In the genomic region with DNA sequence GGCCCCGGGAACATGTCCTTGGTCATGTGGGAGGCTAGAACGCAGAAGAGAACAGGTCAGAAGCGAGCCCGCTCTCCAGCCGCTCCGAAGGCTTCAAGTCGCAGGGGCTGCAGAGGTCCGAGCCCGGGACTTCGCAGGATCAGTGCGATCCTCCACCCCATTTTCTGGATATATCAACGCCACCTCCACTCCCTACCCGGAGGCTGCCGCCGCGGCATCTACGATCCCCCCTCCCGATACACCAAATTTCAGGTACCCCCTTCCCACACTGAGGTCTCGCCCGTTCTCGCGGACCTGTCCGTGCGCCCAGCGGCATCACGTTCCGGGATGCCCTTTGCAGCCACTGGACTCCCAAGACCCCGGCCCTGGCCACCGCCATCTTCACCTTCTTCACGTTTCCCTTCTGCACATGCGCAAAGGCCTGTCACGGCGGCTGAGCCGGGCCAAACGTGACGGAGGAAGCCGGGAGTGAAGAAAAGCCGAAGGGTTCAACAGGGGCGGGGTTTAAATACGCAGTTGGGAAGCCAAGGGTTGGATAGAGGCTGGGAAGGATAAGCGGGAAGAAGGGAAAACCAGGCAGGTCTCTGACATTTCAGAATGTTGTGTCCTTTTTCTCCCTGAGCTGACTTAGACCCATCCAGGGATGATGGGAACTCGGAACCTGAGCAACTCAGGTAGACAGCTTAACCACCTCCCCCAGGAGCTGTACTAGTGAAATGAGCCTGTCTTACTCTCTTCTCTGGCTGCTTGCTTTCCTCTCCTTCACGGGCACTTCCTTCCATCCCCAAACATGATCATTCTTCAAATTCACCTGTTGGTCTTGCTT, we compare ENCODE assay signal across 1 cellular context.
TF ChIP-seq lines count a peak whose summit lies in the region.

A gene (minus strand): TSS at position 399 of the 826 bp plus-strand sequence. CDS start 20 bp downstream, at position 379.

TF ChIP-seq in HepG2, 621 proteins besides CTCF, POLR2A, EP300 and RAD21 (continued from another document and continues in another):
- TF ChIP-seq TCF7L2 (IDR thresholded peaks at IDR 0.05; ENCODE audit: low read depth, low read length) (no peak), TOE1 (CRISPR knock-in tag; IDR thresholded peaks at IDR 0.05) (no peak), MED8 (CRISPR knock-in tag; IDR thresholded peaks at IDR 0.05; ENCODE audit: insufficient replicate concordance) (peak; percentile 83), MBD4 (IDR thresholded peaks at IDR 0.05; ENCODE audit: borderline replicate concordance, low read length) (no peak), NFRKB (IDR thresholded peaks at IDR 0.05) (no peak), ZNF703 (CRISPR knock-in tag; IDR thresholded peaks at IDR 0.05; ENCODE audit: borderline replicate concordance) (peak; percentile 39; the same call in 1 of the 2 replicates), TCF7 (IDR thresholded peaks at IDR 0.05; ENCODE audit: low read depth) (no peak), TAF1 (CRISPR knock-in tag; IDR thresholded peaks at IDR 0.05) (peak; percentile 88), ZC3H13 (CRISPR knock-in tag; IDR thresholded peaks at IDR 0.05) (no peak), ZNF775 (CRISPR knock-in tag; IDR thresholded peaks at IDR 0.05; ENCODE audit: borderline replicate concordance) (no peak), ZSCAN9 (CRISPR knock-in tag; IDR thresholded peaks at IDR 0.05; ENCODE audit: borderline replicate concordance) (0 out of 2 replicates have a peak, but pooled peaks have one; percentile 15), KLF6 (CRISPR knock-in tag; IDR thresholded peaks at IDR 0.05) (no peak), ZNF841 (CRISPR knock-in tag; IDR thresholded peaks at IDR 0.05; ENCODE audit: borderline replicate concordance) (no peak), ZNF20 (CRISPR knock-in tag; IDR thresholded peaks at IDR 0.05) (no peak), ASH2L (IDR thresholded peaks at IDR 0.05; ENCODE audit: insufficient read length, low read depth, low read length) (peak; percentile 80), ZEB1 (IDR thresholded peaks at IDR 0.05; ENCODE audit: insufficient replicate concordance, low read depth) (no peak), POLR2AphosphoS2 (IDR thresholded peaks at IDR 0.05; ENCODE audit: low read depth, low read length) (no peak), ZFX (CRISPR knock-in tag; IDR thresholded peaks at IDR 0.05; ENCODE audit: low read depth) (peak; percentile 83), HOXA5 (CRISPR knock-in tag; IDR thresholded peaks at IDR 0.05) (no peak), ZBTB3 (CRISPR knock-in tag; IDR thresholded peaks at IDR 0.05; ENCODE audit: borderline replicate concordance, low read depth) (no peak), SMARCE1 (IDR thresholded peaks at IDR 0.05; ENCODE audit: borderline replicate concordance) (no peak), YY1 (IDR thresholded peaks at IDR 0.05; ENCODE audit: insufficient read depth, insufficient replicate concordance, low read depth, low read length) (peak; percentile 94), ZNF17 (CRISPR knock-in tag; IDR thresholded peaks at IDR 0.05) (no peak), NFKBIZ (CRISPR knock-in tag; IDR thresholded peaks at IDR 0.05) (no peak), ZNF724P (CRISPR knock-in tag; IDR thresholded peaks at IDR 0.05; ENCODE audit: borderline replicate concordance) (peak; percentile 22; the same call in 1 of the 2 replicates), ZNF619 (CRISPR knock-in tag; IDR thresholded peaks at IDR 0.05) (no peak), ZSCAN29 (CRISPR knock-in tag; conservative IDR thresholded peaks at IDR 0.05) (0 out of 2 replicates have a peak, but pooled peaks have one; percentile 25), ZNF850 (CRISPR knock-in tag; conservative IDR thresholded peaks at IDR 0.05) (no peak), SRSF9 (IDR thresholded peaks at IDR 0.05; ENCODE audit: borderline replicate concordance, insufficient read depth, low read depth, low read length, poor library complexity, severe bottlenecking) (no peak), ZNF263 (CRISPR knock-in tag; IDR thresholded peaks at IDR 0.05) (no peak)
- TF ChIP-seq, protein P1, sequence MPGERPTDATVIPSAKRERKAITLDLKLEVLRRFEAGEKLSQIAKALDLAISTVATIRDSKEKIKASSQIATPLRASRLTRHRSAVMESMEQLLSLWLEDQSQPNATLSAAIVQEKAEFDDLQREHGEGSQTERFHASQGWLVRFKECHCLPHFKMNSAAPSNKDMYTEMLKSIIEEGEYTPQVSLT (CRISPR knock-in tag; IDR thresholded peaks at IDR 0.05; ENCODE audit: borderline replicate concordance, low read depth), result no peak
- TF ChIP-seq, protein P2, sequence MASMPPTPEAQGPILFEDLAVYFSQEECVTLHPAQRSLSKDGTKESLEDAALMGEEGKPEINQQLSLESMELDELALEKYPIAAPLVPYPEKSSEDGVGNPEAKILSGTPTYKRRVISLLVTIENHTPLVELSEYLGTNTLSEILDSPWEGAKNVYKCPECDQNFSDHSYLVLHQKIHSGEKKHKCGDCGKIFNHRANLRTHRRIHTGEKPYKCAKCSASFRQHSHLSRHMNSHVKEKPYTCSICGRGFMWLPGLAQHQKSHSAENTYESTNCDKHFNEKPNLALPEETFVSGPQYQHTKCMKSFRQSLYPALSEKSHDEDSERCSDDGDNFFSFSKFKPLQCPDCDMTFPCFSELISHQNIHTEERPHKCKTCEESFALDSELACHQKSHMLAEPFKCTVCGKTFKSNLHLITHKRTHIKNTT (CRISPR knock-in tag; IDR thresholded peaks at IDR 0.05), result no peak
- TF ChIP-seq, protein P3, sequence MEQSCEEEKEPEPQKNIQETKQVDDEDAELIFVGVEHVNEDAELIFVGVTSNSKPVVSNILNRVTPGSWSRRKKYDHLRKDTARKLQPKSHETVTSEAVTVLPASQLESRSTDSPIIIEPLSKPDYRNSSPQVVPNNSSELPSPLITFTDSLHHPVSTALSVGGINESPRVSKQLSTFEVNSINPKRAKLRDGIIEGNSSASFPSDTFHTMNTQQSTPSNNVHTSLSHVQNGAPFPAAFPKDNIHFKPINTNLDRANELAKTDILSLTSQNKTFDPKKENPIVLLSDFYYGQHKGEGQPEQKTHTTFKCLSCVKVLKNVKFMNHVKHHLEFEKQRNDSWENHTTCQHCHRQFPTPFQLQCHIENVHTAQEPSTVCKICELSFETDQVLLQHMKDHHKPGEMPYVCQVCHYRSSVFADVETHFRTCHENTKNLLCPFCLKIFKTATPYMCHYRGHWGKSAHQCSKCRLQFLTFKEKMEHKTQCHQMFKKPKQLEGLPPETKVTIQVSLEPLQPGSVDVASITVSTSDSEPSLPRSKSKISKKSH (CRISPR knock-in tag; IDR thresholded peaks at IDR 0.05; ENCODE audit: borderline replicate concordance), result peak; percentile 92
- TF ChIP-seq, protein P4, sequence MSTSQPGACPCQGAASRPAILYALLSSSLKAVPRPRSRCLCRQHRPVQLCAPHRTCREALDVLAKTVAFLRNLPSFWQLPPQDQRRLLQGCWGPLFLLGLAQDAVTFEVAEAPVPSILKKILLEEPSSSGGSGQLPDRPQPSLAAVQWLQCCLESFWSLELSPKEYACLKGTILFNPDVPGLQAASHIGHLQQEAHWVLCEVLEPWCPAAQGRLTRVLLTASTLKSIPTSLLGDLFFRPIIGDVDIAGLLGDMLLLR (CRISPR knock-in tag; IDR thresholded peaks at IDR 0.05), result no peak
- TF ChIP-seq, protein P5, sequence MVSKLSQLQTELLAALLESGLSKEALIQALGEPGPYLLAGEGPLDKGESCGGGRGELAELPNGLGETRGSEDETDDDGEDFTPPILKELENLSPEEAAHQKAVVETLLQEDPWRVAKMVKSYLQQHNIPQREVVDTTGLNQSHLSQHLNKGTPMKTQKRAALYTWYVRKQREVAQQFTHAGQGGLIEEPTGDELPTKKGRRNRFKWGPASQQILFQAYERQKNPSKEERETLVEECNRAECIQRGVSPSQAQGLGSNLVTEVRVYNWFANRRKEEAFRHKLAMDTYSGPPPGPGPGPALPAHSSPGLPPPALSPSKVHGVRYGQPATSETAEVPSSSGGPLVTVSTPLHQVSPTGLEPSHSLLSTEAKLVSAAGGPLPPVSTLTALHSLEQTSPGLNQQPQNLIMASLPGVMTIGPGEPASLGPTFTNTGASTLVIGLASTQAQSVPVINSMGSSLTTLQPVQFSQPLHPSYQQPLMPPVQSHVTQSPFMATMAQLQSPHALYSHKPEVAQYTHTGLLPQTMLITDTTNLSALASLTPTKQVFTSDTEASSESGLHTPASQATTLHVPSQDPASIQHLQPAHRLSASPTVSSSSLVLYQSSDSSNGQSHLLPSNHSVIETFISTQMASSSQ (IDR thresholded peaks at IDR 0.05; ENCODE audit: low read depth), result 0 out of 2 replicates have a peak, but pooled peaks have one; percentile 14
- TF ChIP-seq, protein P5 (CRISPR knock-in tag; IDR thresholded peaks at IDR 0.05; ENCODE audit: borderline replicate concordance), result no peak
- TF ChIP-seq, protein P6, sequence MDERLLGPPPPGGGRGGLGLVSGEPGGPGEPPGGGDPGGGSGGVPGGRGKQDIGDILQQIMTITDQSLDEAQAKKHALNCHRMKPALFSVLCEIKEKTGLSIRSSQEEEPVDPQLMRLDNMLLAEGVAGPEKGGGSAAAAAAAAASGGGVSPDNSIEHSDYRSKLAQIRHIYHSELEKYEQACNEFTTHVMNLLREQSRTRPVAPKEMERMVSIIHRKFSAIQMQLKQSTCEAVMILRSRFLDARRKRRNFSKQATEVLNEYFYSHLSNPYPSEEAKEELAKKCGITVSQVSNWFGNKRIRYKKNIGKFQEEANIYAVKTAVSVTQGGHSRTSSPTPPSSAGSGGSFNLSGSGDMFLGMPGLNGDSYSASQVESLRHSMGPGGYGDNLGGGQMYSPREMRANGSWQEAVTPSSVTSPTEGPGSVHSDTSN (CRISPR knock-in tag; IDR thresholded peaks at IDR 0.05), result no peak
- TF ChIP-seq, protein P7, sequence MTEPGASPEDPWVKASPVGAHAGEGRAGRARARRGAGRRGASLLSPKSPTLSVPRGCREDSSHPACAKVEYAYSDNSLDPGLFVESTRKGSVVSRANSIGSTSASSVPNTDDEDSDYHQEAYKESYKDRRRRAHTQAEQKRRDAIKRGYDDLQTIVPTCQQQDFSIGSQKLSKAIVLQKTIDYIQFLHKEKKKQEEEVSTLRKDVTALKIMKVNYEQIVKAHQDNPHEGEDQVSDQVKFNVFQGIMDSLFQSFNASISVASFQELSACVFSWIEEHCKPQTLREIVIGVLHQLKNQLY (CRISPR knock-in tag; IDR thresholded peaks at IDR 0.05), result no peak
- TF ChIP-seq, protein P8, sequence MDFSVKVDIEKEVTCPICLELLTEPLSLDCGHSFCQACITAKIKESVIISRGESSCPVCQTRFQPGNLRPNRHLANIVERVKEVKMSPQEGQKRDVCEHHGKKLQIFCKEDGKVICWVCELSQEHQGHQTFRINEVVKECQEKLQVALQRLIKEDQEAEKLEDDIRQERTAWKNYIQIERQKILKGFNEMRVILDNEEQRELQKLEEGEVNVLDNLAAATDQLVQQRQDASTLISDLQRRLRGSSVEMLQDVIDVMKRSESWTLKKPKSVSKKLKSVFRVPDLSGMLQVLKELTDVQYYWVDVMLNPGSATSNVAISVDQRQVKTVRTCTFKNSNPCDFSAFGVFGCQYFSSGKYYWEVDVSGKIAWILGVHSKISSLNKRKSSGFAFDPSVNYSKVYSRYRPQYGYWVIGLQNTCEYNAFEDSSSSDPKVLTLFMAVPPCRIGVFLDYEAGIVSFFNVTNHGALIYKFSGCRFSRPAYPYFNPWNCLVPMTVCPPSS (IDR thresholded peaks at IDR 0.05), result no peak
- TF ChIP-seq, protein P9, sequence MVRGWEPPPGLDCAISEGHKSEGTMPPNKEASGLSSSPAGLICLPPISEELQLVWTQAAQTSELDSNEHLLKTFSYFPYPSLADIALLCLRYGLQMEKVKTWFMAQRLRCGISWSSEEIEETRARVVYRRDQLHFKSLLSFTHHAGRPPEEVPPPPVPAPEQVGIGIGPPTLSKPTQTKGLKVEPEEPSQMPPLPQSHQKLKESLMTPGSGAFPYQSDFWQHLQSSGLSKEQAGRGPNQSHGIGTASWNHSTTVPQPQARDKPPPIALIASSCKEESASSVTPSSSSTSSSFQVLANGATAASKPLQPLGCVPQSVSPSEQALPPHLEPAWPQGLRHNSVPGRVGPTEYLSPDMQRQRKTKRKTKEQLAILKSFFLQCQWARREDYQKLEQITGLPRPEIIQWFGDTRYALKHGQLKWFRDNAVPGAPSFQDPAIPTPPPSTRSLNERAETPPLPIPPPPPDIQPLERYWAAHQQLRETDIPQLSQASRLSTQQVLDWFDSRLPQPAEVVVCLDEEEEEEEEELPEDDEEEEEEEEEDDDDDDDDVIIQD (CRISPR knock-in tag; IDR thresholded peaks at IDR 0.05; ENCODE audit: low read depth), result no peak
- TF ChIP-seq, protein P10, sequence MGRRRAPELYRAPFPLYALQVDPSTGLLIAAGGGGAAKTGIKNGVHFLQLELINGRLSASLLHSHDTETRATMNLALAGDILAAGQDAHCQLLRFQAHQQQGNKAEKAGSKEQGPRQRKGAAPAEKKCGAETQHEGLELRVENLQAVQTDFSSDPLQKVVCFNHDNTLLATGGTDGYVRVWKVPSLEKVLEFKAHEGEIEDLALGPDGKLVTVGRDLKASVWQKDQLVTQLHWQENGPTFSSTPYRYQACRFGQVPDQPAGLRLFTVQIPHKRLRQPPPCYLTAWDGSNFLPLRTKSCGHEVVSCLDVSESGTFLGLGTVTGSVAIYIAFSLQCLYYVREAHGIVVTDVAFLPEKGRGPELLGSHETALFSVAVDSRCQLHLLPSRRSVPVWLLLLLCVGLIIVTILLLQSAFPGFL (CRISPR knock-in tag; IDR thresholded peaks at IDR 0.05), result no peak
